ENCODE assay signal across 21 cellular contexts in genomic region chr2:144603334-144603733, GRCh38.
"Had no signal": no experiment of that assay in that cellular context is flagged by ENCODE, and none has a peak within 500 bp of the region (broad histone marks: within the 10 kb centered on the region; RNA-seq: fewer than 3 reads in every experiment).

No MANE protein-coding gene starts in this region.

- H3K4me3 Mint-ChIP-seq: naive thymus-derived CD4-positive, alpha-beta T cell; neural progenitor cell; type B pancreatic cell had no signal

- DNase-seq: colonic mucosa; effector memory CD4-positive, alpha-beta T cell; heart right ventricle; hypothalamus; kidney glomerular epithelial cell; mammary epithelial cell; naive thymus-derived CD4-positive, alpha-beta T cell; nucleus accumbens; ovary; sigmoid colon; stimulated activated CD4-positive, alpha-beta T cell treated with anti-CD3 and anti-CD28 coated beads, Interleukin-2, amount 100 ng/mL, for 24 hours; stimulated activated CD4-positive, alpha-beta T cell treated with anti-CD3 and anti-CD28 coated beads, Interleukin-4, amount 100 ng/mL, for 4 hours; stimulated activated naive CD8-positive, alpha-beta T cell treated with anti-CD3 and anti-CD28 coated beads, Interleukin-15, Interleukin-2, amounts not matched to agents 100 U/mL and 50 U/mL, for 24 hours; thyroid gland; uterus had no signal

- H3K9me3 ChIP-seq: colonic mucosa, heart right ventricle, ovary, right atrium auricular region, sigmoid colon, suprapubic skin, thyroid gland, uterus had no signal

- H3K4me3 ChIP-seq: colonic mucosa, heart right ventricle, neural progenitor cell, ovary, right atrium auricular region, sigmoid colon, skin epidermis, suprapubic skin, thyroid gland, uterus had no signal

- H3K9me3 Mint-ChIP-seq: type B pancreatic cell had no signal

- H3K27ac Mint-ChIP-seq: naive thymus-derived CD4-positive, alpha-beta T cell; neural progenitor cell; type B pancreatic cell had no signal

- H3K27me3 ChIP-seq: colonic mucosa, heart right ventricle, neural progenitor cell, ovary, right atrium auricular region, sigmoid colon, suprapubic skin, thyroid gland, uterus had no signal

- H3K9ac ChIP-seq: neural progenitor cell had no signal

- H3K27ac ChIP-seq: colonic mucosa, neural progenitor cell, ovary, right atrium auricular region, sigmoid colon, suprapubic skin, thyroid gland, uterus had no signal

- ATAC-seq: esophagus mucosa; heart right ventricle; naive thymus-derived CD4-positive, alpha-beta T cell; stimulated activated naive CD8-positive, alpha-beta T cell treated with anti-CD3 and anti-CD28 coated beads, Interleukin-15, Interleukin-2, amounts not matched to agents 100 U/mL and 50 U/mL, for 24 hours had no signal

- H3K36me3 ChIP-seq: colonic mucosa, heart right ventricle, neural progenitor cell, ovary, right atrium auricular region, sigmoid colon, suprapubic skin, thyroid gland, uterus had no signal

- H3K27me3 Mint-ChIP-seq: type B pancreatic cell had no signal

- H2AFZ ChIP-seq: neural progenitor cell had no signal

- H3K4me2 ChIP-seq: neural progenitor cell had no signal

- H3K4me1 Mint-ChIP-seq: neural progenitor cell had no signal

- H3K4me1 ChIP-seq: colonic mucosa, neural progenitor cell, right atrium auricular region, sigmoid colon, suprapubic skin, thyroid gland, uterus had no signal
